In the genomic region with DNA sequence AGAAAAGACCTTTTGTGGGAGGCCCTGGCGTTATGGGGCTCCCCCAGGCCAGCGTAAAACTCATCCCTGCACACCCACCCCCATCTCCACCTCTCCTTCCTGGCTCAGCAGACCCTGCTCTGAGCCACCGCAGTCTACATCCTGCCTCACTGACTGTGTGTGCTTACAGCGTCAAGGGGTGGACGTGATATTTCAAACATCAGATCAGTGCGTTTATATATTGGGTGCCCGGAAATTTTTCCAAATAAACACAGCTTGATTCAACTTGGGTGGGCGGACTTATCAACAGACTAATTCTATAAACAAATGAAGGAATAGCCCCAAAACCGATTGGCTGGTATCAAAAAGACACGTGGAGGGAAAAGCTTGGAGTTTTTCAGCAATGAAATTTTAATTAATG, we compare ENCODE assay signal across 14 cellular contexts. TPM values are rescaled to one million over a fixed set of nuclear protein-coding genes. Genes with fewer than 3 reads are reported as not detected.
DNase-seq lines count a peak whose midpoint lies in the region; ATAC-seq and TF ChIP-seq lines count a peak whose summit lies in the region.
"Had no signal": no experiment of that assay in that cellular context is flagged by ENCODE, and none has a peak within 500 bp of the region (broad histone marks: within the 10 kb centered on the region; RNA-seq: fewer than 3 reads in every experiment).

No MANE protein-coding gene starts in this region.

- H3K27ac Mint-ChIP-seq in neural progenitor cell (no peak overlapping the region), T-helper 17 cell (no peak overlapping the region)
- H3K27ac Mint-ChIP-seq: activated naive CD8-positive, alpha-beta T cell treated with anti-CD3 and anti-CD28 coated beads, Interleukin-2, amount 10 ng/mL, durations not matched to agents 7 days and 5 days had no signal

- H3K9me3 Mint-ChIP-seq in neural progenitor cell = no peaks in the 10 kb centered on the region
- H3K9me3 Mint-ChIP-seq: activated naive CD8-positive, alpha-beta T cell treated with anti-CD3 and anti-CD28 coated beads, Interleukin-2, amount 10 ng/mL, durations not matched to agents 7 days and 5 days had no signal

- H3K27me3 Mint-ChIP-seq in neural progenitor cell (ENCODE audit: insufficient read depth, low read depth) = peaks cover 82% of the 10 kb centered on the region
- peaks cover 90% of the 10 kb centered on the region for H3K27me3 Mint-ChIP-seq in T-helper 17 cell

- H2AFZ ChIP-seq in neural progenitor cell (replicated peaks) = no peak overlapping the region

- H3K4me3 Mint-ChIP-seq in neural progenitor cell (peak overlapping the region; percentile 70), T-helper 17 cell (no peak overlapping the region)
- H3K4me3 Mint-ChIP-seq: activated naive CD8-positive, alpha-beta T cell treated with anti-CD3 and anti-CD28 coated beads, Interleukin-2, amount 10 ng/mL, durations not matched to agents 7 days and 5 days had no signal

- H3K4me1 Mint-ChIP-seq in neural progenitor cell (peaks cover 22% of the 10 kb centered on the region), T-helper 17 cell (peaks cover 7% of the 10 kb centered on the region)

- H3K4me3 ChIP-seq in RWPE2 (ENCODE audit: severe bottlenecking) (peak overlapping the region; percentile 32), fibroblast of mammary gland (ENCODE audit: control insufficient read depth, low read depth, low read length) (peak overlapping the region; percentile 72), neural progenitor cell (peak overlapping the region; percentile 54), BE2C (ENCODE audit: low read depth, low read length) (no peak overlapping the region)
- H3K4me3 ChIP-seq: HAP-1 had no signal

- TF ChIP-seq CTCF in AG09319 (IDR thresholded peaks at IDR 0.05; ENCODE audit: low read depth, low read length) (no peak), RWPE2 (IDR thresholded peaks at IDR 0.05; ENCODE audit: poor library complexity, severe bottlenecking) (no peak), fibroblast of mammary gland (conservative IDR thresholded peaks at IDR 0.05; ENCODE audit: control insufficient read depth, insufficient read depth, low read depth, low read length) (no peak), neural progenitor cell (IDR thresholded peaks at IDR 0.05) (no peak), BE2C (IDR thresholded peaks at IDR 0.05; ENCODE audit: low read depth, low read length) (no peak)

- no peaks in the 10 kb centered on the region for H3K36me3 Mint-ChIP-seq in neural progenitor cell
- H3K36me3 Mint-ChIP-seq in T-helper 17 cell (ENCODE audit: low read depth) = peaks cover 4% of the 10 kb centered on the region
- H3K36me3 Mint-ChIP-seq: activated naive CD8-positive, alpha-beta T cell treated with anti-CD3 and anti-CD28 coated beads, Interleukin-2, amount 10 ng/mL, durations not matched to agents 7 days and 5 days had no signal

- H3K9ac ChIP-seq in neural progenitor cell = no peak overlapping the region
- H3K9ac ChIP-seq: BLaER1 had no signal

- peak overlapping the region; percentile 83 for H3K27ac ChIP-seq in RWPE2 (ENCODE audit: poor library complexity, severe bottlenecking)
- H3K27ac ChIP-seq in neural progenitor cell = no peak overlapping the region
- H3K27ac ChIP-seq: BLaER1 had no signal

- peaks cover 16% of the 10 kb centered on the region for H3K4me1 ChIP-seq in RWPE2 (ENCODE audit: insufficient read depth, poor library complexity, severe bottlenecking)
- H3K4me1 ChIP-seq in neural progenitor cell = peaks cover 8% of the 10 kb centered on the region
- H3K4me1 ChIP-seq in BE2C = no peaks in the 10 kb centered on the region

- H3K4me2 ChIP-seq in neural progenitor cell = peak overlapping the region; percentile 78

- peaks cover 8% of the 10 kb centered on the region for H4K20me1 ChIP-seq in neural progenitor cell (ENCODE audit: low read depth)
- H4K20me1 ChIP-seq: BLaER1 had no signal

- H3K36me3 ChIP-seq in RWPE2 (ENCODE audit: low read depth) = no peaks in the 10 kb centered on the region
- H3K36me3 ChIP-seq in neural progenitor cell = no peaks in the 10 kb centered on the region
- no peaks in the 10 kb centered on the region for H3K36me3 ChIP-seq in BE2C
- H3K36me3 ChIP-seq: BLaER1, HAP-1 had no signal

- H3K9me3 ChIP-seq in RWPE2 (ENCODE audit: severe bottlenecking) (no peaks in the 10 kb centered on the region), neural progenitor cell (ENCODE audit: low read depth) (no peaks in the 10 kb centered on the region), T-helper 17 cell (ENCODE audit: control insufficient read depth, low read length, poor library complexity, severe bottlenecking) (no peaks in the 10 kb centered on the region), BE2C (no peaks in the 10 kb centered on the region)
- H3K9me3 ChIP-seq: HAP-1 had no signal

- no peak for ATAC-seq in RWPE2 (ENCODE audit: low read depth)
- ATAC-seq in HG02970 (IDR thresholded peaks at IDR 0.05; ENCODE audit: low FRiP score, unreplicated experiment) = no peak
- no peak for ATAC-seq in T-helper 17 cell

- H3K27me3 ChIP-seq in RWPE2 (ENCODE audit: insufficient read depth, poor library complexity, severe bottlenecking) (no peaks in the 10 kb centered on the region), neural progenitor cell (peaks cover 99% of the 10 kb centered on the region), BE2C (peaks cover 36% of the 10 kb centered on the region)

- DNase-seq in AG09319 (ENCODE audit: extremely low read depth, low read depth) (peak; percentile 38), RWPE2 (ENCODE audit: low spot score) (no peak), fibroblast of mammary gland (ENCODE audit: low read depth) (peak; percentile 91), neural progenitor cell (ENCODE audit: low spot score) (no peak), NCI-H1105 treated with DMSO at 0.1 percent for 48 hours (lab: John Stamatoyannopoulos, UW) (no peak), T-helper 17 cell (no peak), BE2C (no peak)
- DNase-seq: activated CD8-positive, alpha-beta memory T cell treated with anti-CD3 and anti-CD28 coated beads for 24 hours; activated naive CD8-positive, alpha-beta T cell treated with anti-CD3 and anti-CD28 coated beads, Interleukin-2, amount 10 ng/mL, durations not matched to agents 7 days and 5 days; NCI-H446 treated with DMSO at 0.1 percent for 48 hours; stimulated activated CD8-positive, alpha-beta memory T cell treated with anti-CD3 and anti-CD28 coated beads, Interleukin-4, amount 100 ng/mL, for 48 hours had no signal

- H3F3A ChIP-seq in neural progenitor cell (ENCODE audit: low read depth) = peaks cover 5% of the 10 kb centered on the region

- no peaks in the 10 kb centered on the region for H3K79me2 ChIP-seq in neural progenitor cell (ENCODE audit: low read depth)

RNA-seq across cellular contexts. Expression of gene FOXL1, which starts 0.3 kb away (rescaled TPM):
- total RNA-seq in neural progenitor cell (ENCODE audit: low replicate concordance) = 0.07 and 0.31 TPM in 2 replicates
- total RNA-seq in T-helper 17 cell = under 1 TPM in 1 of 2 donors, not detected in 1; 0.13 TPM
- not detected for polyA plus RNA-seq in BE2C (2012; ENCODE audit: insufficient read depth, insufficient read length, low read depth)
- total RNA-seq: activated naive CD8-positive, alpha-beta T cell treated with anti-CD3 and anti-CD28 coated beads, Interleukin-2, amount 10 ng/mL, durations not matched to agents 7 days and 5 days had no signal

RNA-seq across cellular contexts. Expression of gene FOXC2, which starts 11.4 kb away (rescaled TPM):
- total RNA-seq in neural progenitor cell (ENCODE audit: low replicate concordance) (not detected in 2 replicates), T-helper 17 cell (not detected)
- not detected for polyA plus RNA-seq in BE2C (2012; ENCODE audit: insufficient read depth, insufficient read length, low read depth)
- total RNA-seq: activated naive CD8-positive, alpha-beta T cell treated with anti-CD3 and anti-CD28 coated beads, Interleukin-2, amount 10 ng/mL, durations not matched to agents 7 days and 5 days had no signal

RNA-seq across cellular contexts. Expression of gene MTHFSD, which starts 23.0 kb away (rescaled TPM):
- total RNA-seq in neural progenitor cell (ENCODE audit: low replicate concordance) (17.4 and 34.6 TPM in 2 replicates), T-helper 17 cell (10 to 100 TPM; 10.8 to 13.1 TPM)
- polyA plus RNA-seq in BE2C (2012; ENCODE audit: insufficient read depth, insufficient read length, low read depth) = 39.6 TPM

Comparison
In these comparisons a context has a peak if more than half of its experiments do, and no peak if none do; other contexts are left out.
1. DNase-seq: peak in AG09319 (single experiment) and fibroblast of mammary gland (single experiment); none in RWPE2 (single experiment), neural progenitor cell (single experiment), NCI-H1105 treated with DMSO at 0.1 percent for 48 hours (single experiment), T-helper 17 cell (0 of 3) and BE2C (single experiment).